Comparison of ENCODE assay signal across 10 cellular contexts in genomic region chr17:8377422-8377821, GRCh38. TPM values are rescaled to one million over a fixed set of nuclear protein-coding genes. Genes with fewer than 3 reads are reported as not detected.
DNase-seq lines count a peak whose midpoint lies in the region; ATAC-seq and TF ChIP-seq lines count a peak whose summit lies in the region.
"Had no signal": no experiment of that assay in that cellular context is flagged by ENCODE, and none has a peak within 500 bp of the region (broad histone marks: within the 10 kb centered on the region; RNA-seq: fewer than 3 reads in every experiment).

No MANE protein-coding gene starts in this region.

- TF ChIP-seq CTCF in cardiac muscle cell (IDR thresholded peaks at IDR 0.05; ENCODE audit: low read depth, low read length) = no peak
- no peak for TF ChIP-seq CTCF in gastroesophageal sphincter (IDR thresholded peaks at IDR 0.05)
- TF ChIP-seq CTCF in stomach (IDR thresholded peaks at IDR 0.05) = no peak

- H3K4me3 ChIP-seq in cardiac muscle cell (no peak overlapping the region), right cardiac atrium (ENCODE audit: low read length) (no peak overlapping the region), gastroesophageal sphincter (no peak overlapping the region), stomach (no peak overlapping the region)

- H3K27me3 ChIP-seq in cardiac muscle cell (no peaks in the 10 kb centered on the region), right cardiac atrium (ENCODE audit: control insufficient read depth, insufficient read depth) (no peaks in the 10 kb centered on the region), gastroesophageal sphincter (no peaks in the 10 kb centered on the region), stomach (no peaks in the 10 kb centered on the region)

- peak overlapping the region; percentile 89 for H3K27ac ChIP-seq in cardiac muscle cell
- no peak overlapping the region for H3K27ac ChIP-seq in right cardiac atrium (ENCODE audit: low read length)
- peak overlapping the region in 3 of 4 donors; percentile 87 to 91 (median 89) for H3K27ac ChIP-seq in gastroesophageal sphincter
- peak overlapping the region in 4 of 5 donors; percentile 83 to 90 (median 89) for H3K27ac ChIP-seq in stomach

- DNase-seq in cardiac muscle cell (ENCODE audit: low read depth in 1 of 2, low spot score in 1 of 2) = no peak
- DNase-seq in right cardiac atrium = no peak
- no peak for DNase-seq in T-helper 17 cell
- no peak for DNase-seq in stomach
- no peak for DNase-seq in T1000 (lab: John Stamatoyannopoulos, UW)
- DNase-seq in foreskin melanocyte = no peak
- DNase-seq: amygdala had no signal

- no peak for TF ChIP-seq EP300 in gastroesophageal sphincter (IDR thresholded peaks at IDR 0.05)
- no peak for TF ChIP-seq EP300 in stomach (IDR thresholded peaks at IDR 0.05)

- peaks cover 28% of the 10 kb centered on the region for H3K4me1 Mint-ChIP-seq in T-helper 17 cell

- TF ChIP-seq POLR2A in gastroesophageal sphincter (IDR thresholded peaks at IDR 0.05) (no peak), stomach (IDR thresholded peaks at IDR 0.05) (no peak)

- H3K9me3 ChIP-seq in cardiac muscle cell (ENCODE audit: low read depth) = no peaks in the 10 kb centered on the region
- H3K9me3 ChIP-seq in right cardiac atrium (ENCODE audit: control insufficient read depth, low read length) = no peaks in the 10 kb centered on the region
- H3K9me3 ChIP-seq in T-helper 17 cell (ENCODE audit: control insufficient read depth, low read length, poor library complexity, severe bottlenecking) = no peaks in the 10 kb centered on the region
- H3K9me3 ChIP-seq in gastroesophageal sphincter = no peaks in the 10 kb centered on the region
- H3K9me3 ChIP-seq in stomach = no peaks in the 10 kb centered on the region

- ATAC-seq in right cardiac atrium (no peak), T-helper 17 cell (no peak), gastroesophageal sphincter (no peak), GM18520 (IDR thresholded peaks at IDR 0.05; ENCODE audit: unreplicated experiment) (no peak)

- no peaks in the 10 kb centered on the region for H3K27me3 Mint-ChIP-seq in T-helper 17 cell

- H3K4me3 Mint-ChIP-seq in T-helper 17 cell = peak overlapping the region; percentile 70

- peaks cover 4% of the 10 kb centered on the region for H3K36me3 Mint-ChIP-seq in T-helper 17 cell (ENCODE audit: low read depth)

- 84% methylated on average over 4 of the region's 4 CpGs for WGBS in right cardiac atrium
- WGBS in gastroesophageal sphincter (ENCODE audit: low coverage in 1 of 2), 2 donors = 92 to 96% methylated on average over 4 of the region's 4 CpGs
- 52 to 81% (median 62%) methylated on average over 4 of the region's 4 CpGs for WGBS in stomach, 5 donors

- peaks cover 47% of the 10 kb centered on the region for H3K36me3 ChIP-seq in cardiac muscle cell
- H3K36me3 ChIP-seq in gastroesophageal sphincter = peaks cover 0 to 50% of the 10 kb centered on the region in 2 donors
- peaks cover 46 to 54% (median 51%) of the 10 kb centered on the region in 4 donors for H3K36me3 ChIP-seq in stomach

- intact Hi-C loops in right cardiac atrium (cut with DNase I) (no loop called here), stomach (cut with DNase I; ENCODE audit: low total_unique reads) (no loop called here)

- H3K27ac Mint-ChIP-seq in T-helper 17 cell = peak overlapping the region; percentile 80

- H3K4me1 ChIP-seq in cardiac muscle cell (ENCODE audit: low read depth) (peaks cover 9% of the 10 kb centered on the region), right cardiac atrium (ENCODE audit: control insufficient read depth, insufficient read depth, low read length) (peaks cover 5% of the 10 kb centered on the region), gastroesophageal sphincter (peaks cover 7 to 61% (median 33%) of the 10 kb centered on the region in 3 donors), stomach (peaks cover 40 to 72% (median 58%) of the 10 kb centered on the region in 4 donors)

RNA-seq across cellular contexts. Expression of gene RPL26, which starts 5.6 kb away (rescaled TPM):
- total RNA-seq in cardiac muscle cell (3,276 and 3,592 TPM in 2 replicates), right cardiac atrium (1,000 to 10,000 TPM in 3 of 4 donors, 100 to 1,000 TPM in 1; 912 to 1,167 (median 1,065) TPM), T-helper 17 cell (1,000 to 10,000 TPM; 2,731 to 2,885 TPM), gastroesophageal sphincter (1,000 to 10,000 TPM; 1,787 to 4,050 (median 3,181) TPM), stomach (1,000 to 10,000 TPM in 4 of 5 donors, 100 to 1,000 TPM in 1; 506 to 3,830 (median 2,422) TPM)
- polyA plus RNA-seq in cardiac muscle cell (486 and 538 TPM in 2 replicates), right cardiac atrium (2,058 TPM), stomach (1,000 to 10,000 TPM; 4,166 to 5,414 (median 4,286) TPM)

RNA-seq across cellular contexts. Expression of gene RNF222, which starts 20.2 kb away (rescaled TPM):
- total RNA-seq in cardiac muscle cell (not detected in 2 replicates), right cardiac atrium (not detected), T-helper 17 cell (under 1 TPM; 0.52 to 0.62 TPM), gastroesophageal sphincter (under 1 TPM in 2 of 4 donors, not detected in 2; 0.15 to 0.23 TPM), stomach (not detected)
- polyA plus RNA-seq in cardiac muscle cell (0.17 and 0.37 TPM in 2 replicates), right cardiac atrium (not detected), stomach (1 to 10 TPM in 1 of 3 donors, not detected in 2; 1.5 TPM)
- total RNA-seq: endothelial cell of umbilical vein had no signal
- polyA plus RNA-seq: endothelial cell of umbilical vein had no signal

RNA-seq across cellular contexts. Expression of gene ODF4, which starts 37.8 kb away (rescaled TPM):
- not detected in 2 replicates for total RNA-seq in cardiac muscle cell
- polyA plus RNA-seq in cardiac muscle cell = not detected in 2 replicates
- not detected for total RNA-seq in right cardiac atrium
- not detected for polyA plus RNA-seq in right cardiac atrium
- not detected for total RNA-seq in T-helper 17 cell
- not detected for total RNA-seq in gastroesophageal sphincter
- total RNA-seq in stomach = not detected
- not detected for polyA plus RNA-seq in stomach
- total RNA-seq: endothelial cell of umbilical vein had no signal
- polyA plus RNA-seq: endothelial cell of umbilical vein had no signal

RNA-seq across cellular contexts. Expression of gene NDEL1, which starts 58.3 kb away (rescaled TPM):
- 34.8 and 47.3 TPM in 2 replicates for total RNA-seq in cardiac muscle cell
- polyA plus RNA-seq in cardiac muscle cell = 21.3 and 25.7 TPM in 2 replicates
- total RNA-seq in right cardiac atrium = 10 to 100 TPM; 30.9 to 45.2 (median 32.4) TPM
- 27.3 TPM for polyA plus RNA-seq in right cardiac atrium
- 100 to 1,000 TPM; 259 to 267 TPM for total RNA-seq in T-helper 17 cell
- total RNA-seq in gastroesophageal sphincter = 10 to 100 TPM; 58.1 to 67.3 (median 63.4) TPM
- total RNA-seq in stomach = 100 to 1,000 TPM in 1 of 5 donors, 10 to 100 TPM in 4; 12.8 to 102 (median 63.8) TPM
- 10 to 100 TPM; 17.6 to 31.9 (median 26.3) TPM for polyA plus RNA-seq in stomach
